In the genomic region with DNA sequence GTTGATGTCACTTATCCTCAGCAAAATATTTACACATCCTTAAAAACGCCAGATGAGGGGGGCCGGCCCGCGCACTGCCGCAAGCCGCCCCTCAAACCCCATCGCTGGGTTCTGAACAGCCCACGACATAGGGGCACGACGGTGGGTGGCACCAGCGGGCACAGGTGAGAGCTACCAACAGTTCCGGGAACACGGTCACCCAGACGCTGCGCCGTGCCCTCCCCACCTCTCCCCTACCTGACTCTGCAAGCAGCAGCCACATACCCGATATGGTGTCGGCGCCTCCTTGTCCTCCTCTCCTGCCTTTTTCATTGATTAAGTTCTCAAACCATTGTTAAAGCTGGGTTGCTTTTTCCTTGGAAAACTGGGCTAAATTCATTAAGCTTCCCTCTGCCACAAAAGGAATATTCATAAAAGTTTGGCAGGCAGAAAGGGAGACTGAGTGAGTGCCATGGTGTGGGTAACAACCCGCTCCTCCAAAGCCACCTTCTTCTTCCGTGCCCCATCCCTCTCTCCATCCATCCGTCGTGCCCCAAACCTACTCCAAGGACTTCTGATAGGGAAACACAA, we compare ENCODE assay signal across 9 cellular contexts. TPM values are rescaled to one million over a fixed set of nuclear protein-coding genes. Genes with fewer than 3 reads are reported as not detected.
A peak's percentile ranks its signal among the peaks of the same experiment; 100 is the strongest.
DNase-seq lines count a peak whose midpoint lies in the region; ATAC-seq, FAIRE-seq and TF ChIP-seq lines count a peak whose summit lies in the region.
"Had no signal": no experiment of that assay in that cellular context is flagged by ENCODE, and none has a peak within 500 bp of the region (broad histone marks: within the 10 kb centered on the region; RNA-seq: fewer than 3 reads in every experiment).

No MANE protein-coding gene starts in this region.

- FAIRE-seq in frontal cortex (lab: Jason Lieb, UNC) = no peak

- peak overlapping the region; percentile 15 for H3K9ac ChIP-seq in endocrine pancreas (ENCODE audit: control insufficient read depth, insufficient read depth, low read length)
- H3K9ac ChIP-seq: KMS-11 had no signal

- H3K4me1 Mint-ChIP-seq in CD4-positive, alpha-beta memory T cell = peaks cover 3 to 4% (median 4%) of the 10 kb centered on the region in 4 donors
- H3K4me1 Mint-ChIP-seq in neural crest cell = peaks cover 9% of the 10 kb centered on the region

- TF ChIP-seq CTCF in neural crest cell (conservative IDR thresholded peaks at IDR 0.05) = no peak

- H3K36me3 ChIP-seq in CD4-positive, alpha-beta memory T cell (ENCODE audit: insufficient read depth, low read length) = no peaks in the 10 kb centered on the region
- H3K36me3 ChIP-seq in endocrine pancreas (ENCODE audit: control insufficient read depth, insufficient read depth, low read length) = no peaks in the 10 kb centered on the region

- no peak for ATAC-seq in GM21447 (IDR thresholded peaks at IDR 0.05; ENCODE audit: unreplicated experiment)

- H3K4me1 ChIP-seq in CD4-positive, alpha-beta memory T cell (ENCODE audit: insufficient read depth, low read length) = no peaks in the 10 kb centered on the region
- H3K4me1 ChIP-seq in endocrine pancreas (ENCODE audit: control insufficient read depth, insufficient read depth, low read length) = peaks cover 5% of the 10 kb centered on the region

- peaks cover 0 to 2% (median 0%) of the 10 kb centered on the region in 8 donors for H3K9me3 Mint-ChIP-seq in CD4-positive, alpha-beta memory T cell
- no peaks in the 10 kb centered on the region for H3K9me3 Mint-ChIP-seq in neural crest cell

- POLR2A ChIA-PET in CD4-positive, alpha-beta memory T cell (lab: Charles Lee; ENCODE audit: partially characterized antibody) = no interaction called here

- DNase-seq in CD4-positive, alpha-beta memory T cell = peak in 2 of 5 donors; percentile 2 to 12
- peak; percentile 23 for DNase-seq in NCI-H510A treated with DMSO at 0.1 percent for 48 hours (lab: John Stamatoyannopoulos, UW)
- DNase-seq in neural crest cell (ENCODE audit: low read depth, low spot score) = no peak
- no peak for DNase-seq in frontal cortex (ENCODE audit: low spot score in 2 of 2)
- no peak for DNase-seq in amniotic stem cell (lab: John Stamatoyannopoulos, UW)
- DNase-seq in midbrain (lab: John Stamatoyannopoulos, UW) = no peak

- H3K27me3 ChIP-seq in CD4-positive, alpha-beta memory T cell (ENCODE audit: insufficient read depth, low read length) = no peaks in the 10 kb centered on the region
- H3K27me3 ChIP-seq in endocrine pancreas (ENCODE audit: control insufficient read depth, insufficient read depth, low read length) = no peaks in the 10 kb centered on the region

- H3K27ac ChIP-seq in CD4-positive, alpha-beta memory T cell (ENCODE audit: low read depth, low read length) = no peak overlapping the region
- H3K27ac ChIP-seq: KMS-11 had no signal

- no peaks in the 10 kb centered on the region for H3K9me3 ChIP-seq in CD4-positive, alpha-beta memory T cell (ENCODE audit: control insufficient read depth in 1 of 2, low read length in 2 of 2)
- no peaks in the 10 kb centered on the region for H3K9me3 ChIP-seq in endocrine pancreas (ENCODE audit: control insufficient read depth, low read length)

- no peaks in the 10 kb centered on the region for H3K36me3 Mint-ChIP-seq in CD4-positive, alpha-beta memory T cell
- no peaks in the 10 kb centered on the region for H3K36me3 Mint-ChIP-seq in neural crest cell (ENCODE audit: low read depth)

- H3K27me3 Mint-ChIP-seq in CD4-positive, alpha-beta memory T cell = peaks cover 19 to 32% of the 10 kb centered on the region in 2 donors
- H3K27me3 Mint-ChIP-seq in neural crest cell (ENCODE audit: low read depth) = peaks cover 90% of the 10 kb centered on the region

- peak overlapping the region in 1 of 7 donors; percentile 70 for H3K27ac Mint-ChIP-seq in CD4-positive, alpha-beta memory T cell
- no peak overlapping the region for H3K27ac Mint-ChIP-seq in neural crest cell (ENCODE audit: unreplicated experiment)

- peak overlapping the region; percentile 62 to 81 (median 74) for H3K4me3 Mint-ChIP-seq in CD4-positive, alpha-beta memory T cell
- peak overlapping the region; percentile 84 for H3K4me3 Mint-ChIP-seq in neural crest cell

- intact Hi-C loops in CD4-positive, alpha-beta memory T cell (cut with micrococcal nuclease) = loop anchor here (10.0 kb wide), 1 partner anchor 115 kb away; no protein-coding TSS in a partner anchor

- CTCF ChIA-PET in CD4-positive, alpha-beta memory T cell (lab: Charles Lee; ENCODE audit: partially characterized antibody) = no interaction called here

- no peak overlapping the region for H3K4me3 ChIP-seq in CD4-positive, alpha-beta memory T cell (ENCODE audit: low read length in 2 of 2)
- peak overlapping the region; percentile 79 for H3K4me3 ChIP-seq in endocrine pancreas (ENCODE audit: control insufficient read depth, insufficient read depth, low read length)

RNA-seq across cellular contexts. Expression of a gene that starts 1.4 kb away (rescaled TPM):
- total RNA-seq in CD4-positive, alpha-beta memory T cell = 1 to 10 TPM; 1.2 to 1.4 TPM
- under 1 TPM in 1 of 2 donors, not detected in 1; 0.34 TPM for polyA plus RNA-seq in CD4-positive, alpha-beta memory T cell
- total RNA-seq in neural crest cell (0.63 and 0.77 TPM in 2 replicates), frontal cortex (2.9 TPM)
